ENCODE assay signal across 20 cellular contexts in the genomic region with DNA sequence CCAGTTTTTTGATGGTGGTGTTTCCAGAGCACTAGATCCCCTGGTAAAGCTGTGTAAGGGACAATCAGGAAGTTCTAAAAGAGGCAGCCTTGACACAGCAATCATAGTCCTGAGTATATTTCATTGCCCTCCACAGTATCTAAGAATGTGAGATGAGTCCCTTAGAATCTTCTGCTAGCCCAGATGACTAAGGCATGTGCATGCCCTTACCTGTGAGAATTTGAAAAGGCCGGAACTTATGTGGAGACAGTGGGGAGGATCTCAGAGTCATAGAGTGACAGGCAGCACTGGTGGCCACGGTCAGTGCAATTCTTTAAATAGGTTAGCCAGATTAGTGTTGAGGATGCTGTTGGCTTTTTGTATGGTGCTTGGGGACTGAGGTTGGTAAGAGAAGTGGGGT.
DNase-seq lines count a peak whose midpoint lies in the region; ATAC-seq, FAIRE-seq and TF ChIP-seq lines count a peak whose summit lies in the region.
"Had no signal": no experiment of that assay in that cellular context is flagged by ENCODE, and none has a peak within 500 bp of the region (broad histone marks: within the 10 kb centered on the region; RNA-seq: fewer than 3 reads in every experiment).

No MANE protein-coding gene starts in this region.

- H3K27ac ChIP-seq in RWPE2 (ENCODE audit: poor library complexity, severe bottlenecking), result peak overlapping the region; percentile 87
- H3K27ac ChIP-seq: GM23248 had no signal

- H3K27me3 ChIP-seq in RWPE2 (ENCODE audit: insufficient read depth, poor library complexity, severe bottlenecking), result no peaks in the 10 kb centered on the region

- no peak overlapping the region for H3K4me3 ChIP-seq in RWPE2 (ENCODE audit: severe bottlenecking)
- H3K4me3 ChIP-seq in epithelial cell of esophagus (ENCODE audit: low read length), result no peak overlapping the region
- H3K4me3 ChIP-seq: GM23248 had no signal

- H3K4me1 ChIP-seq in RWPE2 (ENCODE audit: insufficient read depth, poor library complexity, severe bottlenecking), result peaks cover 26% of the 10 kb centered on the region

- FAIRE-seq in urothelium cell line (lab: Jason Lieb, UNC), result peak; percentile 23
- FAIRE-seq: GM12891, GM18507, H1 had no signal

- DNase-seq in HPDE6-E6E7 (ENCODE audit: extremely low spot score) (peak; percentile 49), RWPE2 (ENCODE audit: low spot score) (no peak), epithelial cell of esophagus (ENCODE audit: low read depth) (peak; percentile 77), urothelium cell line (ENCODE audit: low spot score) (no peak), NCI-H2227 (lab: John Stamatoyannopoulos, UW; ENCODE audit: unreplicated experiment) (no peak)
- DNase-seq in activated CD8-positive, alpha-beta memory T cell treated with anti-CD3 and anti-CD28 coated beads, Interleukin-2, amount 50 U/mL, for 48 hours, result no peak
- DNase-seq: C1 segment of cervical spinal cord; Calu3; CD4-positive, alpha-beta memory T cell; COR-L47; DMS53; DMS79 treated with DMSO at 0.1 percent for 48 hours; GF-D8; GM23248; H7 had no signal

- H3K9me3 ChIP-seq in RWPE2 (ENCODE audit: severe bottlenecking), result no peaks in the 10 kb centered on the region

- H3K36me3 ChIP-seq in RWPE2 (ENCODE audit: low read depth), result no peaks in the 10 kb centered on the region

- no peak for TF ChIP-seq CTCF in RWPE2 (IDR thresholded peaks at IDR 0.05; ENCODE audit: poor library complexity, severe bottlenecking)
- TF ChIP-seq CTCF in epithelial cell of esophagus (IDR thresholded peaks at IDR 0.05; ENCODE audit: insufficient read depth, low read depth, low read length, missing control alignments), result no peak

- peak; percentile 91 for ATAC-seq in RWPE2 (ENCODE audit: low read depth)
- ATAC-seq in GM19035 (IDR thresholded peaks at IDR 0.05; ENCODE audit: unreplicated experiment), result no peak
- ATAC-seq: HCT116 had no signal

Comparison
In these comparisons a context has a peak if more than half of its experiments do, and no peak if none do; other contexts are left out.
1. DNase-seq: peak in HPDE6-E6E7 (single experiment) and epithelial cell of esophagus (single experiment); none in RWPE2 (single experiment), urothelium cell line (single experiment), activated CD8-positive, alpha-beta memory T cell treated with anti-CD3 and anti-CD28 coated beads, Interleukin-2, amount 50 U/mL, for 48 hours (single experiment) and NCI-H2227 (single experiment).